Comparison of ENCODE assay signal across 12 cellular contexts in genomic region chr2:23850564-23851256, GRCh38.
A peak's percentile ranks its signal among the peaks of the same experiment; 100 is the strongest.
DNase-seq lines count a peak whose midpoint lies in the region; ATAC-seq and TF ChIP-seq lines count a peak whose summit lies in the region.
"Had no signal": no experiment of that assay in that cellular context is flagged by ENCODE, and none has a peak within 500 bp of the region (broad histone marks: within the 10 kb centered on the region; RNA-seq: fewer than 3 reads in every experiment).

No MANE protein-coding gene starts in this region.

- no peak overlapping the region for H4K91ac ChIP-seq in H9 (ENCODE audit: insufficient read length, low read depth, low read length)

- H3K4me1 Mint-ChIP-seq in activated T-cell treated with anti-CD3 and anti-CD28 coated beads, Interleukin-2, amount 50 U/mL, for 24 hours (ENCODE audit: low read depth) = peaks cover 7% of the 10 kb centered on the region
- peaks cover 6% of the 10 kb centered on the region for H3K4me1 Mint-ChIP-seq in activated T-cell treated with anti-CD3 and anti-CD28 coated beads, Interleukin-2, amount 50 U/mL, for 72 hours (ENCODE audit: low read depth)
- H3K4me1 Mint-ChIP-seq in H9 = no peaks in the 10 kb centered on the region
- peaks cover 5 to 6% of the 10 kb centered on the region in 2 donors for H3K4me1 Mint-ChIP-seq in natural killer cell treated with Interleukin-12 subunit alpha and Interleukin-12 subunit beta and Interleukin-15 and Interleukin-18, amount 100 ng/mL, for 72 hours (ENCODE audit: low read depth in 2 of 2)

- H3K27me3 Mint-ChIP-seq in activated T-cell treated with anti-CD3 and anti-CD28 coated beads, Interleukin-2, amount 50 U/mL, for 24 hours = no peaks in the 10 kb centered on the region
- H3K27me3 Mint-ChIP-seq in activated T-cell treated with anti-CD3 and anti-CD28 coated beads, Interleukin-2, amount 50 U/mL, for 72 hours (ENCODE audit: low read depth) = no peaks in the 10 kb centered on the region
- H3K27me3 Mint-ChIP-seq in H9 (ENCODE audit: low read depth) = no peaks in the 10 kb centered on the region
- no peaks in the 10 kb centered on the region for H3K27me3 Mint-ChIP-seq in natural killer cell treated with Interleukin-12 subunit alpha and Interleukin-12 subunit beta and Interleukin-15 and Interleukin-18, amount 100 ng/mL, for 72 hours

- H3K9ac ChIP-seq in H9 (ENCODE audit: extremely low read depth, insufficient read length, low read length) = no peak overlapping the region
- H3K9ac ChIP-seq: SK-N-SH had no signal

- peak overlapping the region; percentile 41 for H3K27ac Mint-ChIP-seq in activated T-cell treated with anti-CD3 and anti-CD28 coated beads, Interleukin-2, amount 50 U/mL, for 24 hours
- H3K27ac Mint-ChIP-seq in activated T-cell treated with anti-CD3 and anti-CD28 coated beads, Interleukin-2, amount 50 U/mL, for 72 hours = no peak overlapping the region
- H3K27ac Mint-ChIP-seq in H9 = peak overlapping the region in 2 of 3 experiments; percentile 2 to 60; a peak in 3 of 7 replicates
- H3K27ac Mint-ChIP-seq in natural killer cell treated with Interleukin-12 subunit alpha and Interleukin-12 subunit beta and Interleukin-15 and Interleukin-18, amount 100 ng/mL, for 72 hours = no peak overlapping the region

- H3K56ac ChIP-seq in H9 (ENCODE audit: insufficient read length, low read depth, low read length) = no peak overlapping the region

- no peaks in the 10 kb centered on the region for H3K36me3 ChIP-seq in body of pancreas (replicated peaks in 1 of 2; ENCODE audit: insufficient read depth in 1 of 2, low read depth in 2 of 2)

- H2BK120ac ChIP-seq in H9 (ENCODE audit: low read depth, low read length, poor library complexity, severe bottlenecking) = no peak overlapping the region

- H4K8ac ChIP-seq in H9 (replicated peaks; ENCODE audit: insufficient read length, low read depth, low read length) = no peak overlapping the region

- no peaks in the 10 kb centered on the region for H3K23me2 ChIP-seq in H9 (ENCODE audit: insufficient read length, low read depth, low read length, poor library complexity, severe bottlenecking)

- no peak overlapping the region for H3K4me3 ChIP-seq in body of pancreas
- H3K4me3 ChIP-seq: skin epidermis had no signal

- no peaks in the 10 kb centered on the region for H3K79me1 ChIP-seq in H9 (ENCODE audit: insufficient read depth, low read depth, low read length, poor library complexity, severe bottlenecking)

- H3T11ph ChIP-seq in H9 (ENCODE audit: low read length) = no peak overlapping the region

- no peak overlapping the region for H3K23ac ChIP-seq in H9 (ENCODE audit: insufficient read length, low read depth, low read length)

- no peaks in the 10 kb centered on the region for H4K20me1 ChIP-seq in H9 (ENCODE audit: control insufficient read depth, insufficient read depth, insufficient read length)

- H3K27ac ChIP-seq in H9 (ENCODE audit: insufficient read length, low read depth, low read length) (no peak overlapping the region), body of pancreas (no peak overlapping the region)
- H3K27ac ChIP-seq: epithelial cell of prostate, skin epidermis had no signal

- no peak overlapping the region for H3K4me3 Mint-ChIP-seq in activated T-cell treated with anti-CD3 and anti-CD28 coated beads, Interleukin-2, amount 50 U/mL, for 24 hours
- H3K4me3 Mint-ChIP-seq in activated T-cell treated with anti-CD3 and anti-CD28 coated beads, Interleukin-2, amount 50 U/mL, for 72 hours = no peak overlapping the region
- no peak overlapping the region for H3K4me3 Mint-ChIP-seq in H9
- no peak overlapping the region for H3K4me3 Mint-ChIP-seq in natural killer cell treated with Interleukin-12 subunit alpha and Interleukin-12 subunit beta and Interleukin-15 and Interleukin-18, amount 100 ng/mL, for 72 hours

- H3K4me1 ChIP-seq in H9 (ENCODE audit: insufficient read depth, low read length) (no peaks in the 10 kb centered on the region), body of pancreas (no peaks in the 10 kb centered on the region)

- no peak for ATAC-seq in activated T-cell treated with anti-CD3 and anti-CD28 coated beads, Interleukin-2, amount 50 U/mL, for 72 hours (replicated peaks in 1 of 2)
- ATAC-seq in HG03571 (IDR thresholded peaks at IDR 0.05; ENCODE audit: unreplicated experiment) = peak; percentile 75
- no peak for ATAC-seq in body of pancreas
- ATAC-seq in natural killer cell treated with Interleukin-12 subunit alpha and Interleukin-12 subunit beta and Interleukin-15 and Interleukin-18, amount 100 ng/mL, for 72 hours = no peak

- no peak overlapping the region for H2BK5ac ChIP-seq in H9 (ENCODE audit: insufficient read length, low read length)

- no peak overlapping the region for H3K4ac ChIP-seq in H9 (ENCODE audit: low read depth, low read length)

- no peak overlapping the region for H4K5ac ChIP-seq in H9 (ENCODE audit: insufficient read length, low read depth, low read length)

- H2BK15ac ChIP-seq in H9 (ENCODE audit: low read depth, low read length) = no peak overlapping the region

- intact Hi-C loops in body of pancreas (cut with DNase I) = no loop called here

- H2BK12ac ChIP-seq in H9 (ENCODE audit: insufficient read length, low read depth, low read length) = no peak overlapping the region

- no peak for TF ChIP-seq POLR2A in body of pancreas (IDR thresholded peaks at IDR 0.05)

- no peaks in the 10 kb centered on the region for H3K9me3 Mint-ChIP-seq in activated T-cell treated with anti-CD3 and anti-CD28 coated beads, Interleukin-2, amount 50 U/mL, for 24 hours
- H3K9me3 Mint-ChIP-seq in activated T-cell treated with anti-CD3 and anti-CD28 coated beads, Interleukin-2, amount 50 U/mL, for 72 hours = no peaks in the 10 kb centered on the region
- H3K9me3 Mint-ChIP-seq in H9 = no peaks in the 10 kb centered on the region
- no peaks in the 10 kb centered on the region for H3K9me3 Mint-ChIP-seq in natural killer cell treated with Interleukin-12 subunit alpha and Interleukin-12 subunit beta and Interleukin-15 and Interleukin-18, amount 100 ng/mL, for 72 hours

- H3K18ac ChIP-seq in H9 (ENCODE audit: insufficient read length, low read depth, low read length) = no peak overlapping the region

- H3K79me2 ChIP-seq in H9 (ENCODE audit: insufficient read depth, low read length) = no peaks in the 10 kb centered on the region

- no peak overlapping the region for H2BK20ac ChIP-seq in H9 (ENCODE audit: low read depth, low read length, poor library complexity, severe bottlenecking)

- WGBS in H9 (ENCODE audit: extremely low coverage, insufficient read length, low lambda C conversion rate) = no CpG with 5 or more reads among the region's 4 CpGs
- WGBS in body of pancreas, 2 donors = 75 to 84% methylated on average over 4 of the region's 4 CpGs

- H2AFZ ChIP-seq in H9 (ENCODE audit: low read length) = no peak overlapping the region

- no peaks in the 10 kb centered on the region for H3K27me3 ChIP-seq in H9 (ENCODE audit: insufficient read depth, low read length)
- no peaks in the 10 kb centered on the region for H3K27me3 ChIP-seq in body of pancreas

- no peak overlapping the region for H3K14ac ChIP-seq in H9 (ENCODE audit: insufficient read depth, low read length)

- DNase-seq in activated T-cell treated with anti-CD3 and anti-CD28 coated beads, Interleukin-2, amount 50 U/mL, for 24 hours = no peak
- no peak for DNase-seq in activated T-cell treated with anti-CD3 and anti-CD28 coated beads, Interleukin-2, amount 50 U/mL, for 72 hours
- no peak for DNase-seq in H9
- DNase-seq in body of pancreas = no peak
- no peak for DNase-seq in hippocampal formation (lab: John Stamatoyannopoulos, UW)
- no peak for DNase-seq in natural killer cell treated with Interleukin-12 subunit alpha and Interleukin-12 subunit beta and Interleukin-15 and Interleukin-18, amount 100 ng/mL, for 72 hours (ENCODE audit: low spot score)
- DNase-seq in NCI-H345 treated with DMSO at 0.1 percent for 48 hours (lab: John Stamatoyannopoulos, UW; ENCODE audit: unreplicated experiment) = no peak
- DNase-seq: NCI-H446 treated with DMSO at 0.1 percent for 48 hours, SK-N-SH had no signal

- no peak overlapping the region for H2AK5ac ChIP-seq in H9 (ENCODE audit: insufficient read length, low read length)

- H3K4me2 ChIP-seq in H9 (ENCODE audit: insufficient read depth, insufficient read length, low read length) = no peak overlapping the region
- H3K4me2 ChIP-seq: SK-N-SH had no signal

- peaks cover 35% of the 10 kb centered on the region for H3K36me3 Mint-ChIP-seq in activated T-cell treated with anti-CD3 and anti-CD28 coated beads, Interleukin-2, amount 50 U/mL, for 24 hours (ENCODE audit: low read depth)
- H3K36me3 Mint-ChIP-seq in activated T-cell treated with anti-CD3 and anti-CD28 coated beads, Interleukin-2, amount 50 U/mL, for 72 hours (ENCODE audit: insufficient read depth in 2 of 2) = no peaks in the 10 kb centered on the region
- peaks cover 0 to 8% (median 5%) of the 10 kb centered on the region in 3 experiments; a peak in 4 of 7 replicates for H3K36me3 Mint-ChIP-seq in H9 (ENCODE audit: insufficient read depth in 1 of 3, low read depth in 3 of 3)
- no peaks in the 10 kb centered on the region for H3K36me3 Mint-ChIP-seq in natural killer cell treated with Interleukin-12 subunit alpha and Interleukin-12 subunit beta and Interleukin-15 and Interleukin-18, amount 100 ng/mL, for 72 hours

- TF ChIP-seq CTCF in H9 (conservative IDR thresholded peaks at IDR 0.05) (no peak), body of pancreas (IDR thresholded peaks at IDR 0.05) (no peak)

- H3K9me3 ChIP-seq in H9 (ENCODE audit: control insufficient read depth, low read depth, low read length) = no peaks in the 10 kb centered on the region
- no peaks in the 10 kb centered on the region for H3K9me3 ChIP-seq in body of pancreas
- H3K9me3 ChIP-seq: SK-N-SH had no signal

Comparison
In these comparisons a context has a peak if more than half of its experiments do, and no peak if none do; other contexts are left out.
1. H3K27ac Mint-ChIP-seq: peak in activated T-cell treated with anti-CD3 and anti-CD28 coated beads, Interleukin-2, amount 50 U/mL, for 24 hours (single experiment) and H9 (2 of 3); none in activated T-cell treated with anti-CD3 and anti-CD28 coated beads, Interleukin-2, amount 50 U/mL, for 72 hours (single experiment) and natural killer cell treated with Interleukin-12 subunit alpha and Interleukin-12 subunit beta and Interleukin-15 and Interleukin-18, amount 100 ng/mL, for 72 hours (0 of 2).